In genomic region chr15:95930659-95931375, GRCh38 we compare ENCODE assay signal across 1 cellular context.
TF ChIP-seq lines count a peak whose summit lies in the region.

No MANE protein-coding gene starts in this region.

TF ChIP-seq in K562, 482 proteins besides CTCF, POLR2A, EP300 and RAD21 (continued from another document):
- TF ChIP-seq TEAD4 (IDR thresholded peaks at IDR 0.05; ENCODE audit: low read length) (no peak), TEAD4 (CRISPR knock-in tag; IDR thresholded peaks at IDR 0.05; ENCODE audit: borderline replicate concordance) (no peak), ZBTB7A (IDR thresholded peaks at IDR 0.05; ENCODE audit: borderline replicate concordance, control insufficient read depth, low read depth, low read length) (0 out of 2 replicates have a peak, but pooled peaks have one; percentile 21), TFAP4 (CRISPR knock-in tag; IDR thresholded peaks at IDR 0.05; ENCODE audit: borderline replicate concordance) (peak; percentile 26; the same call in 1 of the 2 replicates), ZNF12 (CRISPR knock-in tag; IDR thresholded peaks at IDR 0.05) (0 out of 2 replicates have a peak, but pooled peaks have one; percentile 39), CBFA2T2 (conservative IDR thresholded peaks at IDR 0.05) (peak; percentile 37), CBX3 (IDR thresholded peaks at IDR 0.05; ENCODE audit: borderline replicate concordance in 1 of 2, low read length in 2 of 2) (peak in 1 of 2 experiments; percentile 56; a peak in 1 of 3 replicates), SMARCE1 (IDR thresholded peaks at IDR 0.05) (0 out of 2 replicates have a peak, but pooled peaks have one; percentile 36), HOMEZ (CRISPR knock-in tag; IDR thresholded peaks at IDR 0.05) (no peak), ZNF184 (CRISPR knock-in tag; IDR thresholded peaks at IDR 0.05) (no peak), JUND (IDR thresholded peaks at IDR 0.05; ENCODE audit: borderline replicate concordance, low read depth, low read length) (0 out of 2 replicates have a peak, but pooled peaks have one; percentile 5), JUND (tag; IDR thresholded peaks at IDR 0.05; ENCODE audit: borderline replicate concordance, low read depth, low read length) (no peak)
- TF ChIP-seq, protein P1, sequence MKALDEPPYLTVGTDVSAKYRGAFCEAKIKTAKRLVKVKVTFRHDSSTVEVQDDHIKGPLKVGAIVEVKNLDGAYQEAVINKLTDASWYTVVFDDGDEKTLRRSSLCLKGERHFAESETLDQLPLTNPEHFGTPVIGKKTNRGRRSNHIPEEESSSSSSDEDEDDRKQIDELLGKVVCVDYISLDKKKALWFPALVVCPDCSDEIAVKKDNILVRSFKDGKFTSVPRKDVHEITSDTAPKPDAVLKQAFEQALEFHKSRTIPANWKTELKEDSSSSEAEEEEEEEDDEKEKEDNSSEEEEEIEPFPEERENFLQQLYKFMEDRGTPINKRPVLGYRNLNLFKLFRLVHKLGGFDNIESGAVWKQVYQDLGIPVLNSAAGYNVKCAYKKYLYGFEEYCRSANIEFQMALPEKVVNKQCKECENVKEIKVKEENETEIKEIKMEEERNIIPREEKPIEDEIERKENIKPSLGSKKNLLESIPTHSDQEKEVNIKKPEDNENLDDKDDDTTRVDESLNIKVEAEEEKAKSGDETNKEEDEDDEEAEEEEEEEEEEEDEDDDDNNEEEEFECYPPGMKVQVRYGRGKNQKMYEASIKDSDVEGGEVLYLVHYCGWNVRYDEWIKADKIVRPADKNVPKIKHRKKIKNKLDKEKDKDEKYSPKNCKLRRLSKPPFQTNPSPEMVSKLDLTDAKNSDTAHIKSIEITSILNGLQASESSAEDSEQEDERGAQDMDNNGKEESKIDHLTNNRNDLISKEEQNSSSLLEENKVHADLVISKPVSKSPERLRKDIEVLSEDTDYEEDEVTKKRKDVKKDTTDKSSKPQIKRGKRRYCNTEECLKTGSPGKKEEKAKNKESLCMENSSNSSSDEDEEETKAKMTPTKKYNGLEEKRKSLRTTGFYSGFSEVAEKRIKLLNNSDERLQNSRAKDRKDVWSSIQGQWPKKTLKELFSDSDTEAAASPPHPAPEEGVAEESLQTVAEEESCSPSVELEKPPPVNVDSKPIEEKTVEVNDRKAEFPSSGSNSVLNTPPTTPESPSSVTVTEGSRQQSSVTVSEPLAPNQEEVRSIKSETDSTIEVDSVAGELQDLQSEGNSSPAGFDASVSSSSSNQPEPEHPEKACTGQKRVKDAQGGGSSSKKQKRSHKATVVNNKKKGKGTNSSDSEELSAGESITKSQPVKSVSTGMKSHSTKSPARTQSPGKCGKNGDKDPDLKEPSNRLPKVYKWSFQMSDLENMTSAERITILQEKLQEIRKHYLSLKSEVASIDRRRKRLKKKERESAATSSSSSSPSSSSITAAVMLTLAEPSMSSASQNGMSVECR (CRISPR knock-in tag; IDR thresholded peaks at IDR 0.05) = 0 out of 2 replicates have a peak, but pooled peaks have one; percentile 25
